ENCODE assay signal across 20 cellular contexts in genomic region chr15:44011238-44011873, GRCh38.
"Had no signal": no experiment of that assay in that cellular context is flagged by ENCODE, and none has a peak within 500 bp of the region (broad histone marks: within the 10 kb centered on the region; RNA-seq: fewer than 3 reads in every experiment).

No MANE protein-coding gene starts in this region.

- H3K4me1 ChIP-seq: ascending aorta, Peyer's patch had no signal

- DNase-seq: activated CD4-positive, alpha-beta T cell treated with anti-CD3 and anti-CD28 coated beads for 48 hours; activated CD4-positive, alpha-beta T cell treated with anti-CD3 and anti-CD28 coated beads, Interleukin-2, amount 50 U/mL, for 4 hours; activated CD4-positive, CD25-positive, alpha-beta regulatory T cell treated with anti-CD3 and anti-CD28 coated beads, Interleukin-2, amount 50 U/mL, for 72 hours; activated CD8-positive, alpha-beta memory T cell treated with anti-CD3 and anti-CD28 coated beads, Interleukin-2, amount 10 ng/mL, durations not matched to agents 7 days and 5 days; activated CD8-positive, alpha-beta T cell treated with anti-CD3 and anti-CD28 coated beads, Interleukin-2, amount 10 ng/mL, durations not matched to agents 7 days and 5 days; activated effector memory CD4-positive, alpha-beta T cell treated with Interleukin-2 at 50 U/mL for 16 hours; activated naive CD4-positive, alpha-beta T cell treated with Interleukin-2 at 50 U/mL for 16 hours; activated naive CD8-positive, alpha-beta T cell treated with anti-CD3 and anti-CD28 coated beads, Interleukin-2, amount 50 U/mL, for 24 hours; activated T-cell treated with anti-CD3 and anti-CD28 coated beads, Interleukin-2, amount 50 U/mL, for 24 hours; amniotic stem cell; Karpas-422; NCI-H1105 treated with DMSO at 0.1 percent for 48 hours; NCI-H146; NCI-H187 treated with DMSO at 0.1 percent for 48 hours; NCI-H2081 treated with DMSO at 0.1 percent for 48 hours; NCI-H226; Peyer's patch; SHP77 had no signal

- H3K27me3 ChIP-seq: ascending aorta, Peyer's patch had no signal

- H3K36me3 ChIP-seq: ascending aorta, Peyer's patch had no signal

- ATAC-seq: activated CD8-positive, alpha-beta memory T cell treated with anti-CD3 and anti-CD28 coated beads, Interleukin-2, amount 10 ng/mL, durations not matched to agents 7 days and 5 days; activated CD8-positive, alpha-beta T cell treated with anti-CD3 and anti-CD28 coated beads, Interleukin-2, amount 10 ng/mL, durations not matched to agents 7 days and 5 days; activated naive CD4-positive, alpha-beta T cell treated with anti-CD3 and anti-CD28 coated beads, Interleukin-2, amount 50 U/mL, for 72 hours; activated naive CD8-positive, alpha-beta T cell treated with anti-CD3 and anti-CD28 coated beads, Interleukin-2, amount 50 U/mL, for 24 hours had no signal

- H3K9me3 ChIP-seq: ascending aorta, Peyer's patch had no signal

- H3K4me3 ChIP-seq: ascending aorta, Peyer's patch had no signal

- H3K27ac ChIP-seq: ascending aorta, Peyer's patch had no signal
